1 cellular context compared by ENCODE assay signal in the genomic region with DNA sequence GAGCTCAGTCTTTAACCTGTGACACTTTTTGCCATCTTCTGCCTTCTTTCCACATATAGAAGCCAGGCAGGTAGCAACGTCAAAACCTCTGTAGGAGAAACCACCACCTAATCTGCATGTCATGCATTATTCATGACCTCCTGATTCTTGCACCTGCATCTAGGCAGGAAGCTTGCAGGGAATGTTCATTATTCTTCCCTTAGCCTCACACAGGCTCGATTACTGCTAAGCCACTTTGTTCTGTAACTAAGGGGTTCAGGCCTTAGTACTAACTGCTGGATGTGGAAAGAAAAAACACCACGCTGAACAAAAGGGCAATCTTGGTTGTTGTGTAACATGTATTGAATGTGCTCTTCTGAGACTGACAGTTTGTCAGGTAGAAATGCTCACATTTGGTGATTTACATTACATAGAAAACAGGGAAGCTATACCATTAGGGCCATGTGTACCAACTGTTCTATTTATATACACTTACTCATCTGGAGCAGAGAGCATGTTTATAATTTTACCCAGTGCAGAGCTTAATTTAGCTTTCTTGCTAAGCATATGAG.
TF ChIP-seq lines count a peak whose summit lies in the region.

No MANE protein-coding gene starts in this region.

TF ChIP-seq in SK-N-SH, 30 proteins besides CTCF, POLR2A, EP300 and RAD21 (continued from another document):
- no peak for TF ChIP-seq TAF1 (IDR thresholded peaks at IDR 0.05; ENCODE audit: borderline replicate concordance, low read depth, low read length)
- TF ChIP-seq GABPA (IDR thresholded peaks at IDR 0.05; ENCODE audit: low read depth), result no peak
